In the genomic region with DNA sequence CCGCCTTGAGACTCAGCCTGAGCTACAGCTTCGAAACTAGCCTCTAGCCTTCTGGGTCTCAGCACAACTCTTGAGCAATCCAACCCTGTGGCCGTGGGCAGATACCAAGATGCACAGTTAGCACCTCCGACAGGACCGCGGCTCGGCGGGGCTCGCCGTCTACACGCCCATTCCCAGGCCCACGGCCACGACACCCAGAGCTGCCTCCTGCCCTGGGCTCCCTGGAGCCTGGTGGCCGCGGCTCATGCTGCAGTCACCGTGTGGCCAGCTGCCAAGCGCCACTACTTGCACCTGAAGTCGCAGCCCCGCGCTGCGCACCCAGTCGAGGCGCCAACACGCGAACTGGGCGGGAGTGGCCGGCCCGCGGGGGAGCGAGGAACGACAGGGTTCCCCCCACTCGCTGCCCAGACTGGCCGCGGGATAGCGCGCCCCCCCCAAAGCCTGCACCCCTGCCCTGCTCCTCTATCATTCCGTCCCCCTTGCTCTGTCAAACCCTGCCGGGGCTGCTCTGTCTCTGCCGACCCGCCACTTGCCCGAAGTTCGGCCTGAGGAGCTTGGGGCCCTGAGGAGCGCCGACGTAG, we compare ENCODE assay signal across 1 cellular context.
A peak's percentile ranks its signal among the peaks of the same experiment; 100 is the strongest.
TF ChIP-seq lines count a peak whose summit lies in the region.

No MANE protein-coding gene starts in this region.

TF ChIP-seq in K562, 482 proteins besides CTCF, POLR2A, EP300 and RAD21 (continued from another document and continues in another):
- TF ChIP-seq, protein P1, sequence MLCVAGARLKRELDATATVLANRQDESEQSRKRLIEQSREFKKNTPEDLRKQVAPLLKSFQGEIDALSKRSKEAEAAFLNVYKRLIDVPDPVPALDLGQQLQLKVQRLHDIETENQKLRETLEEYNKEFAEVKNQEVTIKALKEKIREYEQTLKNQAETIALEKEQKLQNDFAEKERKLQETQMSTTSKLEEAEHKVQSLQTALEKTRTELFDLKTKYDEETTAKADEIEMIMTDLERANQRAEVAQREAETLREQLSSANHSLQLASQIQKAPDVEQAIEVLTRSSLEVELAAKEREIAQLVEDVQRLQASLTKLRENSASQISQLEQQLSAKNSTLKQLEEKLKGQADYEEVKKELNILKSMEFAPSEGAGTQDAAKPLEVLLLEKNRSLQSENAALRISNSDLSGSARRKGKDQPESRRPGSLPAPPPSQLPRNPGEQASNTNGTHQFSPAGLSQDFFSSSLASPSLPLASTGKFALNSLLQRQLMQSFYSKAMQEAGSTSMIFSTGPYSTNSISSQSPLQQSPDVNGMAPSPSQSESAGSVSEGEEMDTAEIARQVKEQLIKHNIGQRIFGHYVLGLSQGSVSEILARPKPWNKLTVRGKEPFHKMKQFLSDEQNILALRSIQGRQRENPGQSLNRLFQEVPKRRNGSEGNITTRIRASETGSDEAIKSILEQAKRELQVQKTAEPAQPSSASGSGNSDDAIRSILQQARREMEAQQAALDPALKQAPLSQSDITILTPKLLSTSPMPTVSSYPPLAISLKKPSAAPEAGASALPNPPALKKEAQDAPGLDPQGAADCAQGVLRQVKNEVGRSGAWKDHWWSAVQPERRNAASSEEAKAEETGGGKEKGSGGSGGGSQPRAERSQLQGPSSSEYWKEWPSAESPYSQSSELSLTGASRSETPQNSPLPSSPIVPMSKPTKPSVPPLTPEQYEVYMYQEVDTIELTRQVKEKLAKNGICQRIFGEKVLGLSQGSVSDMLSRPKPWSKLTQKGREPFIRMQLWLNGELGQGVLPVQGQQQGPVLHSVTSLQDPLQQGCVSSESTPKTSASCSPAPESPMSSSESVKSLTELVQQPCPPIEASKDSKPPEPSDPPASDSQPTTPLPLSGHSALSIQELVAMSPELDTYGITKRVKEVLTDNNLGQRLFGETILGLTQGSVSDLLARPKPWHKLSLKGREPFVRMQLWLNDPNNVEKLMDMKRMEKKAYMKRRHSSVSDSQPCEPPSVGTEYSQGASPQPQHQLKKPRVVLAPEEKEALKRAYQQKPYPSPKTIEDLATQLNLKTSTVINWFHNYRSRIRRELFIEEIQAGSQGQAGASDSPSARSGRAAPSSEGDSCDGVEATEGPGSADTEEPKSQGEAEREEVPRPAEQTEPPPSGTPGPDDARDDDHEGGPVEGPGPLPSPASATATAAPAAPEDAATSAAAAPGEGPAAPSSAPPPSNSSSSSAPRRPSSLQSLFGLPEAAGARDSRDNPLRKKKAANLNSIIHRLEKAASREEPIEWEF (CRISPR knock-in tag; IDR thresholded peaks at IDR 0.05): no peak
- TF ChIP-seq FOXA3 (CRISPR knock-in tag; conservative IDR thresholded peaks at IDR 0.05 in 1 of 2, IDR thresholded peaks at IDR 0.05 in 1 of 2) (peak in 1 of 2 experiments; percentile 66; a peak in 1 of 4 replicates), RB1 (IDR thresholded peaks at IDR 0.05; ENCODE audit: low read depth) (peak; percentile 65; the same call in 1 of the 2 replicates), ZNF79 (CRISPR knock-in tag; IDR thresholded peaks at IDR 0.05; ENCODE audit: low read depth) (no peak), ZNF436 (CRISPR knock-in tag; IDR thresholded peaks at IDR 0.05) (no peak), JUNB (CRISPR knock-in tag; conservative IDR thresholded peaks at IDR 0.05) (no peak), NR2F6 (CRISPR knock-in tag; IDR thresholded peaks at IDR 0.05) (peak; percentile 41; the same call in 1 of the 2 replicates), ZBTB17 (CRISPR knock-in tag; IDR thresholded peaks at IDR 0.05) (no peak; the same call in 1 of the 2 replicates), RFX5 (IDR thresholded peaks at IDR 0.05; ENCODE audit: low read depth, low read length) (no peak), ZNF232 (CRISPR knock-in tag; IDR thresholded peaks at IDR 0.05) (0 out of 2 replicates have a peak, but pooled peaks have one; percentile 66), ZNF12 (CRISPR knock-in tag; IDR thresholded peaks at IDR 0.05) (peak; percentile 56), STAG1 (CRISPR knock-in tag; IDR thresholded peaks at IDR 0.05; ENCODE audit: borderline replicate concordance) (no peak), POLR2H (tag; IDR thresholded peaks at IDR 0.05; ENCODE audit: low read depth) (no peak), KAT8 (IDR thresholded peaks at IDR 0.05; ENCODE audit: low read depth) (no peak), POLR2AphosphoS2 (IDR thresholded peaks at IDR 0.05; ENCODE audit: low read length) (no peak), BRCA1 (IDR thresholded peaks at IDR 0.05) (no peak), BRCA1 (CRISPR knock-in tag; IDR thresholded peaks at IDR 0.05) (no peak), MTF1 (CRISPR knock-in tag; IDR thresholded peaks at IDR 0.05; ENCODE audit: borderline replicate concordance) (no peak), DNMT1 (IDR thresholded peaks at IDR 0.05) (no peak)
- TF ChIP-seq, protein P2, sequence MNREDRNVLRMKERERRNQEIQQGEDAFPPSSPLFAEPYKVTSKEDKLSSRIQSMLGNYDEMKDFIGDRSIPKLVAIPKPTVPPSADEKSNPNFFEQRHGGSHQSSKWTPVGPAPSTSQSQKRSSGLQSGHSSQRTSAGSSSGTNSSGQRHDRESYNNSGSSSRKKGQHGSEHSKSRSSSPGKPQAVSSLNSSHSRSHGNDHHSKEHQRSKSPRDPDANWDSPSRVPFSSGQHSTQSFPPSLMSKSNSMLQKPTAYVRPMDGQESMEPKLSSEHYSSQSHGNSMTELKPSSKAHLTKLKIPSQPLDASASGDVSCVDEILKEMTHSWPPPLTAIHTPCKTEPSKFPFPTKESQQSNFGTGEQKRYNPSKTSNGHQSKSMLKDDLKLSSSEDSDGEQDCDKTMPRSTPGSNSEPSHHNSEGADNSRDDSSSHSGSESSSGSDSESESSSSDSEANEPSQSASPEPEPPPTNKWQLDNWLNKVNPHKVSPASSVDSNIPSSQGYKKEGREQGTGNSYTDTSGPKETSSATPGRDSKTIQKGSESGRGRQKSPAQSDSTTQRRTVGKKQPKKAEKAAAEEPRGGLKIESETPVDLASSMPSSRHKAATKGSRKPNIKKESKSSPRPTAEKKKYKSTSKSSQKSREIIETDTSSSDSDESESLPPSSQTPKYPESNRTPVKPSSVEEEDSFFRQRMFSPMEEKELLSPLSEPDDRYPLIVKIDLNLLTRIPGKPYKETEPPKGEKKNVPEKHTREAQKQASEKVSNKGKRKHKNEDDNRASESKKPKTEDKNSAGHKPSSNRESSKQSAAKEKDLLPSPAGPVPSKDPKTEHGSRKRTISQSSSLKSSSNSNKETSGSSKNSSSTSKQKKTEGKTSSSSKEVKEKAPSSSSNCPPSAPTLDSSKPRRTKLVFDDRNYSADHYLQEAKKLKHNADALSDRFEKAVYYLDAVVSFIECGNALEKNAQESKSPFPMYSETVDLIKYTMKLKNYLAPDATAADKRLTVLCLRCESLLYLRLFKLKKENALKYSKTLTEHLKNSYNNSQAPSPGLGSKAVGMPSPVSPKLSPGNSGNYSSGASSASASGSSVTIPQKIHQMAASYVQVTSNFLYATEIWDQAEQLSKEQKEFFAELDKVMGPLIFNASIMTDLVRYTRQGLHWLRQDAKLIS (CRISPR knock-in tag; IDR thresholded peaks at IDR 0.05): peak; percentile 20; the same call in 1 of the 2 replicates
- TF ChIP-seq, protein P3, sequence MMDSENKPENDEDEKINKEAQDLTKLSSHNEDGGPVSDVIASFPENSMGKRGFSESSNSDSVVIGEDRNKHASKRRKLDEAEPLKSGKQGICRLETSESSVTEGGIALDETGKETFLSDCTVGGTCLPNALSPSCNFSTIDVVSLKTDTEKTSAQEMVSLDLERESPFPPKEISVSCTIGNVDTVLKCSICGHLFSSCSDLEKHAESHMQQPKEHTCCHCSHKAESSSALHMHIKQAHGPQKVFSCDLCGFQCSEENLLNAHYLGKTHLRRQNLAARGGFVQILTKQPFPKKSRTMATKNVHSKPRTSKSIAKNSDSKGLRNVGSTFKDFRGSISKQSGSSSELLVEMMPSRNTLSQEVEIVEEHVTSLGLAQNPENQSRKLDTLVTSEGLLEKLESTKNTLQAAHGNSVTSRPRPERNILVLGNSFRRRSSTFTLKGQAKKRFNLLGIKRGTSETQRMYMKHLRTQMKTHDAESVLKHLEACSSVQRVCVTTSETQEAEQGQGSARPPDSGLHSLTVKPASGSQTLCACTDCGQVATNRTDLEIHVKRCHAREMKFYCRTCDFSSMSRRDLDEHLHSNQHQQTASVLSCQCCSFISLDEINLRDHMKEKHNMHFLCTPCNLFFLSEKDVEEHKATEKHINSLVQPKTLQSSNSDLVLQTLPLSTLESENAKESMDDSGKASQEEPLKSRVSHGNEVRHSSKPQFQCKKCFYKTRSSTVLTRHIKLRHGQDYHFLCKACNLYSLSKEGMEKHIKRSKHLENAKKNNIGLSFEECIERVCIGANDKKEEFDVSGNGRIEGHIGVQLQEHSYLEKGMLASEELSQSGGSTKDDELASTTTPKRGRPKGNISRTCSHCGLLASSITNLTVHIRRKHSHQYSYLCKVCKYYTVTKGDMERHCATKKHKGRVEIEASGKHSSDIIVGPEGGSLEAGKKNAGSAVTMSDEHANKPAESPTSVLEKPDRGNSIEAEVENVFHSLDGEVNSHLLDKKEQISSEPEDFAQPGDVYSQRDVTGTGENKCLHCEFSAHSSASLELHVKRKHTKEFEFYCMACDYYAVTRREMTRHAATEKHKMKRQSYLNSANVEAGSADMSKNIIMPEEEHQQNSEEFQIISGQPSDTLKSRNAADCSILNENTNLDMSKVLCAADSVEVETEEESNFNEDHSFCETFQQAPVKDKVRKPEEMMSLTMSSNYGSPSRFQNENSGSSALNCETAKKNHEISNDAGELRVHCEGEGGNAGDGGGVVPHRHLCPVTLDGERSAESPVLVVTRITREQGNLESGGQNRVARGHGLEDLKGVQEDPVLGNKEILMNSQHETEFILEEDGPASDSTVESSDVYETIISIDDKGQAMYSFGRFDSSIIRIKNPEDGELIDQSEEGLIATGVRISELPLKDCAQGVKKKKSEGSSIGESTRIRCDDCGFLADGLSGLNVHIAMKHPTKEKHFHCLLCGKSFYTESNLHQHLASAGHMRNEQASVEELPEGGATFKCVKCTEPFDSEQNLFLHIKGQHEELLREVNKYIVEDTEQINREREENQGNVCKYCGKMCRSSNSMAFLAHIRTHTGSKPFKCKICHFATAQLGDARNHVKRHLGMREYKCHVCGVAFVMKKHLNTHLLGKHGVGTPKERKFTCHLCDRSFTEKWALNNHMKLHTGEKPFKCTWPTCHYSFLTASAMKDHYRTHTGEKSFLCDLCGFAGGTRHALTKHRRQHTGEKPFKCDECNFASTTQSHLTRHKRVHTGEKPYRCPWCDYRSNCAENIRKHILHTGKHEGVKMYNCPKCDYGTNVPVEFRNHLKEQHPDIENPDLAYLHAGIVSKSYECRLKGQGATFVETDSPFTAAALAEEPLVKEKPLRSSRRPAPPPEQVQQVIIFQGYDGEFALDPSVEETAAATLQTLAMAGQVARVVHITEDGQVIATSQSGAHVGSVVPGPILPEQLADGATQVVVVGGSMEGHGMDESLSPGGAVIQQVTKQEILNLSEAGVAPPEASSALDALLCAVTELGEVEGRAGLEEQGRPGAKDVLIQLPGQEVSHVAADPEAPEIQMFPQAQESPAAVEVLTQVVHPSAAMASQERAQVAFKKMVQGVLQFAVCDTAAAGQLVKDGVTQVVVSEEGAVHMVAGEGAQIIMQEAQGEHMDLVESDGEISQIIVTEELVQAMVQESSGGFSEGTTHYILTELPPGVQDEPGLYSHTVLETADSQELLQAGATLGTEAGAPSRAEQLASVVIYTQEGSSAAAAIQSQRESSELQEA (IDR thresholded peaks at IDR 0.05; ENCODE audit: low read depth): no peak
- TF ChIP-seq, protein P4, sequence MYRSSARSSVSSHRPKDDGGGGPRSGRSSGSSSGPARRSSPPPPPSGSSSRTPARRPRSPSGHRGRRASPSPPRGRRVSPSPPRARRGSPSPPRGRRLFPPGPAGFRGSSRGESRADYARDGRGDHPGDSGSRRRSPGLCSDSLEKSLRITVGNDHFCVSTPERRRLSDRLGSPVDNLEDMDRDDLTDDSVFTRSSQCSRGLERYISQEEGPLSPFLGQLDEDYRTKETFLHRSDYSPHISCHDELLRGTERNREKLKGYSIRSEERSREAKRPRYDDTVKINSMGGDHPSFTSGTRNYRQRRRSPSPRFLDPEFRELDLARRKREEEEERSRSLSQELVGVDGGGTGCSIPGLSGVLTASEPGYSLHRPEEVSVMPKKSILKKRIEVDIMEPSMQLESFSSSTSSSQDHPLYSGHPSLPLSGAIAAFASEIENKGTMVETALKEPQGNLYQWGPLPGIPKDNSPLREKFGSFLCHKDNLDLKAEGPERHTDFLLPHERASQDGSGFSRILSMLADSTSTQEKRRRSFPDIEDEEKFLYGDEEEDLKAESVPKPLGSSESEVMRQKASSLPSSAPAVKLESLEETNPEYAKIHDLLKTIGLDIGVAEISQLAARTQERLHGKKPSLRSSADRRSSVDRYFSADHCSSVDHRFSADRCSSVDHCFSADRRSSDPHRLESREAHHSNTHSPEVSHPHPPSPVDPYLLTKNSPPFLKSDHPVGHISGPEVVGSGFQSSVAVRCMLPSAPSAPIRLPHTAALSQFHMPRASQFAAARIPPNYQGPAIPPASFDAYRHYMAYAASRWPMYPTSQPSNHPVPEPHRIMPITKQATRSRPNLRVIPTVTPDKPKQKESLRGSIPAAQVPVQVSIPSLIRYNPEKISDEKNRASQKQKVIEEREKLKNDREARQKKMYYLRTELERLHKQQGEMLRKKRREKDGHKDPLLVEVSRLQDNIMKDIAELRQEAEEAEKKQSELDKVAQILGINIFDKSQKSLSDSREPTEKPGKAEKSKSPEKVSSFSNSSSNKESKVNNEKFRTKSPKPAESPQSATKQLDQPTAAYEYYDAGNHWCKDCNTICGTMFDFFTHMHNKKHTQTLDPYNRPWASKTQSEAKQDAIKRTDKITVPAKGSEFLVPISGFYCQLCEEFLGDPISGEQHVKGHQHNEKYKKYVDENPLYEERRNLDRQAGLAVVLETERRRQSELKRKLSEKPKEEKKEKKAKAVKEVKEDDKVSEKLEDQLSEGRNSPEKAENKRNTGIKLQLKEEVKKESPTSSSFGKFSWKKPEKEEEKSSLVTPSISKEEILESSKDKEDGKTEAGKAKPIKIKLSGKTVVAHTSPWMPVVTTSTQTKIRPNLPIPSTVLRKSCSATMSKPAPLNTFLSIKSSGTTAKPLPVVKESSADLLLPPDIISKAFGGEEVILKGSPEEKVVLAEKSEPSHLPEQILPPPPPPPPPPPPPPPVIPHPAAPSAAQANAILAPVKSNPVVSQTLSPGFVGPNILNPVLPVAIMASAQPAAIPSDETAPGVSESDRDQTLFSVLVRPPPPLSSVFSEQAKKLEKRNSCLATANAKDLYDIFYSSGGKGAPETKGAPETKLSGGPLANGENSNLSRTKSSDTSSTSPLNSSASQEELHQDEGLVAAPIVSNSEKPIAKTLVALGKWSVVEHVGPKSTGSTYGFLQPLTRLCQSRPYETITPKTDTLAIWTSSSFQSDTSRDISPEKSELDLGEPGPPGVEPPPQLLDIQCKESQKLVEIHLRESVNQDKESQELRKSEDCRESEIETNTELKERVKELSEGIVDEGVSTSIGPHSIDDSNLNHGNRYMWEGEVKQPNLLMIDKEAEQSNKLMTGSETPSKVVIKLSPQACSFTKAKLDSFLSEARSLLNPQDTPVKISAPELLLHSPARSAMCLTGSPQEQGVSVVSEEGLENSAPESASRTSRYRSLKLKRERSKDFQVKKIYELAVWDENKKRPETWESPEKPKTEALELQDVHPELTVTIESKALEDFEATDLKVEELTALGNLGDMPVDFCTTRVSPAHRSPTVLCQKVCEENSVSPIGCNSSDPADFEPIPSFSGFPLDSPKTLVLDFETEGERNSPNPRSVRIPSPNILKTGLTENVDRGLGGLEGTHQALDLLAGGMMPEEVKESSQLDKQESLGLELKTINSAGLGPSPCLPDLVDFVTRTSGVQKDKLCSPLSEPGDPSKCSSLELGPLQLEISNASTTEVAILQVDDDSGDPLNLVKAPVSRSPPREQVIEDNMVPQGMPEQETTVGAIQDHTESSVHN (IDR thresholded peaks at IDR 0.05; ENCODE audit: borderline replicate concordance in 1 of 2, low read depth in 1 of 2): no peak
